Comparison of ENCODE assay signal across 11 cellular contexts in the genomic region with DNA sequence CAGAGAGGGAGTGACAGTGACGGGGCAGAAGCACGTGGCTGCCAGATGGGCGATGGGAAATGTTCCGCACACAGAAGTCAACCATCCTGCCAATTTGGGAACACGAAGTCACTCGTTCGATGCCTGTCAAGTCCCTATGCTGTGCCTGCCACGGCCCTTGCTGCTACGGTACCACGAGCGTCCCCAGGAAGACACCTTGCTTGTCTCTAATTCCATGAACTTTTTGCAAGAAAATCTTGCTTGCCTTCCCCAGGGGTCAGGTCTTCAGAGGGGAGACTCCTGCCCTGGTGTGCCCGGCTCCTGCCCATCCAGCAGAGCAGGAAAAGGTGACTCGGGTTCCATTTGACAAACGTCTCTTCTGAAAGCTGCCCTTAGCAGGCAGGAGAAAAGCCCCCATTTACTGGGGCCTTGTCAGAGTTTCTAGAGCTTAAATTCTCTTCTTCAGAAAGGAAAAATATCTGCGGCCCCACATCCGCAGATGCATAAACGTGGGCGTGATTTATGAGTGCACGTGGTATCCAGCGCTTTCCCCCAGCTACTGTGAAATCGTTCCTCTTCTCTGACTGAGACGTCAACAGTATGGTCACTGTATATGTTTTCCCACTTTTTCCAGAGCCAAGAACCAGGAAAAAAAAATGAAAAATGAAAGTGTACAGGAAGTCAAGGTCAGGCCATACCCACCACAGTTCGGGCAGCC. TPM values are rescaled to one million over a fixed set of nuclear protein-coding genes. Genes with fewer than 3 reads are reported as not detected.
A peak's percentile ranks its signal among the peaks of the same experiment; 100 is the strongest.
DNase-seq lines count a peak whose midpoint lies in the region; ATAC-seq, FAIRE-seq and TF ChIP-seq lines count a peak whose summit lies in the region.
"Had no signal": no experiment of that assay in that cellular context is flagged by ENCODE, and none has a peak within 500 bp of the region (broad histone marks: within the 10 kb centered on the region; RNA-seq: fewer than 3 reads in every experiment).

No MANE protein-coding gene starts in this region.

- H3K36me3 Mint-ChIP-seq in activated CD4-positive, alpha-beta T cell treated with anti-CD3 and anti-CD28 coated beads, Interleukin-2, amount 10 ng/mL, durations not matched to agents 7 days and 5 days (ENCODE audit: low read depth) = no peaks in the 10 kb centered on the region
- no peaks in the 10 kb centered on the region for H3K36me3 Mint-ChIP-seq in activated T-cell treated with anti-CD3 and anti-CD28 coated beads, Interleukin-2, amount 50 U/mL, for 4 hours (ENCODE audit: insufficient read depth)

- H3K4me3 Mint-ChIP-seq in activated CD4-positive, alpha-beta T cell treated with anti-CD3 and anti-CD28 coated beads, Interleukin-2, amount 10 ng/mL, durations not matched to agents 7 days and 5 days = no peak overlapping the region
- peak overlapping the region; percentile 53 for H3K4me3 Mint-ChIP-seq in activated T-cell treated with anti-CD3 and anti-CD28 coated beads, Interleukin-2, amount 50 U/mL, for 4 hours

- H2BK12ac ChIP-seq in mesenchymal stem cell (ENCODE audit: low read length in 2 of 2) = peak overlapping the region in 1 of 2 experiments; percentile 2

- no peak for FAIRE-seq in D721Med (lab: Jason Lieb, UNC)

- peaks cover 1% of the 10 kb centered on the region for H3K27me3 Mint-ChIP-seq in activated CD4-positive, alpha-beta T cell treated with anti-CD3 and anti-CD28 coated beads, Interleukin-2, amount 10 ng/mL, durations not matched to agents 7 days and 5 days
- H3K27me3 Mint-ChIP-seq in activated T-cell treated with anti-CD3 and anti-CD28 coated beads, Interleukin-2, amount 50 U/mL, for 4 hours (ENCODE audit: low read depth) = peaks cover 2% of the 10 kb centered on the region

- no peak overlapping the region for H3K27ac ChIP-seq in mesenchymal stem cell (ENCODE audit: low read length, poor library complexity, severe bottlenecking)
- peak overlapping the region; percentile 78 for H3K27ac ChIP-seq in thymus (ENCODE audit: low read depth)
- H3K27ac ChIP-seq in lower lobe of right lung = no peak overlapping the region
- H3K27ac ChIP-seq: colonic mucosa, WERI-Rb-1 had no signal

- no peak overlapping the region for H4K8ac ChIP-seq in mesenchymal stem cell (ENCODE audit: low read length)

- no peak overlapping the region for H3K23ac ChIP-seq in mesenchymal stem cell (ENCODE audit: low read length in 2 of 2)

- peaks cover 10% of the 10 kb centered on the region for H3K4me1 ChIP-seq in mesenchymal stem cell (ENCODE audit: control insufficient read depth, insufficient read depth, low read depth, low read length)
- H3K4me1 ChIP-seq in thymus (ENCODE audit: control insufficient read depth, insufficient read depth, low read length) = no peaks in the 10 kb centered on the region
- no peaks in the 10 kb centered on the region for H3K4me1 ChIP-seq in lower lobe of right lung
- H3K4me1 ChIP-seq: colonic mucosa had no signal

- no peak overlapping the region for H3K27ac Mint-ChIP-seq in activated CD4-positive, alpha-beta T cell treated with anti-CD3 and anti-CD28 coated beads, Interleukin-2, amount 10 ng/mL, durations not matched to agents 7 days and 5 days

- H3K9ac ChIP-seq in mesenchymal stem cell (ENCODE audit: low read length) = no peak overlapping the region

- H3K18ac ChIP-seq in mesenchymal stem cell (ENCODE audit: low read depth in 1 of 2, low read length in 2 of 2) = peak overlapping the region in 1 of 2 experiments; percentile 29

- ATAC-seq in activated T-cell treated with anti-CD3 and anti-CD28 coated beads, Interleukin-2, amount 50 U/mL, for 4 hours = peak; percentile 44 to 60
- no peak for ATAC-seq in lower lobe of right lung
- ATAC-seq: Panc1 had no signal

- H3K79me1 ChIP-seq in mesenchymal stem cell (replicated peaks; ENCODE audit: low read length, poor library complexity, severe bottlenecking) = no peaks in the 10 kb centered on the region

- H4K91ac ChIP-seq in mesenchymal stem cell (ENCODE audit: low read length) = no peak overlapping the region

- H3K4me1 Mint-ChIP-seq in activated CD4-positive, alpha-beta T cell treated with anti-CD3 and anti-CD28 coated beads, Interleukin-2, amount 10 ng/mL, durations not matched to agents 7 days and 5 days = peaks cover 14% of the 10 kb centered on the region
- peaks cover 28% of the 10 kb centered on the region for H3K4me1 Mint-ChIP-seq in activated T-cell treated with anti-CD3 and anti-CD28 coated beads, Interleukin-2, amount 50 U/mL, for 4 hours (ENCODE audit: low read depth)

- CTCF ChIA-PET in activated CD4-positive, alpha-beta T cell treated with anti-CD3 and anti-CD28 coated beads, Interleukin-2, amount 10 ng/mL, durations not matched to agents 7 days and 5 days (lab: Charles Lee) = interaction anchor here (0.6 to 1.8 kb wide), 4 partner anchors 12 to 20 kb away, joined by 3 to 5 read pairs (median 4); a partner anchor contains a TSS

- H3K9me3 ChIP-seq in mesenchymal stem cell (ENCODE audit: control insufficient read depth, low read length) = no peaks in the 10 kb centered on the region
- no peaks in the 10 kb centered on the region for H3K9me3 ChIP-seq in thymus (ENCODE audit: control insufficient read depth)
- H3K9me3 ChIP-seq in lower lobe of right lung = no peaks in the 10 kb centered on the region
- H3K9me3 ChIP-seq: colonic mucosa had no signal

- no peaks in the 10 kb centered on the region for H3K9me3 Mint-ChIP-seq in activated CD4-positive, alpha-beta T cell treated with anti-CD3 and anti-CD28 coated beads, Interleukin-2, amount 10 ng/mL, durations not matched to agents 7 days and 5 days
- no peaks in the 10 kb centered on the region for H3K9me3 Mint-ChIP-seq in activated T-cell treated with anti-CD3 and anti-CD28 coated beads, Interleukin-2, amount 50 U/mL, for 4 hours

- peak; percentile 53 for DNase-seq in activated CD4-positive, alpha-beta T cell treated with anti-CD3 and anti-CD28 coated beads for 48 hours
- DNase-seq in activated CD4-positive, alpha-beta T cell treated with anti-CD3 and anti-CD28 coated beads, Interleukin-2, amount 10 ng/mL, durations not matched to agents 7 days and 5 days = no peak
- peak; percentile 43 for DNase-seq in activated T-cell treated with anti-CD3 and anti-CD28 coated beads, Interleukin-2, amount 50 U/mL, for 4 hours
- DNase-seq in mesenchymal stem cell = peak; percentile 56
- no peak for DNase-seq in D721Med (ENCODE audit: insufficient read length, low spot score)
- no peak for DNase-seq in lower lobe of right lung
- no peak for DNase-seq in head of caudate nucleus
- DNase-seq: colonic mucosa, WERI-Rb-1 had no signal

- POLR2A ChIA-PET in activated CD4-positive, alpha-beta T cell treated with anti-CD3 and anti-CD28 coated beads, Interleukin-2, amount 10 ng/mL, durations not matched to agents 7 days and 5 days (lab: Charles Lee) = no interaction called here

- no peak for TF ChIP-seq CTCF in D721Med (IDR thresholded peaks at IDR 0.05; ENCODE audit: insufficient read depth, missing control alignments)
- TF ChIP-seq CTCF in lower lobe of right lung (IDR thresholded peaks at IDR 0.05) = no peak

- intact Hi-C loops in lower lobe of right lung (cut with DNase I) = no loop called here
- intact Hi-C loops in head of caudate nucleus (cut with DNase I) = no loop called here

- no peak overlapping the region for H2AK5ac ChIP-seq in mesenchymal stem cell (ENCODE audit: low read length, severe bottlenecking)

- no peak overlapping the region for H2BK5ac ChIP-seq in mesenchymal stem cell (ENCODE audit: low read depth, low read length, poor library complexity, severe bottlenecking)

- H3K14ac ChIP-seq in mesenchymal stem cell (ENCODE audit: low read length in 2 of 2) = peak overlapping the region in 1 of 2 experiments; percentile 49

- 83% methylated on average over 21 of the region's 23 CpGs for WGBS in mesenchymal stem cell
- 48% methylated on average over 23 of the region's 23 CpGs for WGBS in thymus

- no peak overlapping the region for H2BK120ac ChIP-seq in mesenchymal stem cell (ENCODE audit: low read depth, low read length)

- H2BK15ac ChIP-seq in mesenchymal stem cell (ENCODE audit: low read depth, poor library complexity, severe bottlenecking) = no peak overlapping the region

- H3K4me3 ChIP-seq in mesenchymal stem cell (ENCODE audit: insufficient read depth in 1 of 2, low read depth in 1 of 2, low read length in 2 of 2) (no peak overlapping the region), thymus (ENCODE audit: low read length) (no peak overlapping the region), lower lobe of right lung (no peak overlapping the region)
- H3K4me3 ChIP-seq: colonic mucosa had no signal

- no peak overlapping the region for H3K4ac ChIP-seq in mesenchymal stem cell (ENCODE audit: low read depth in 1 of 2, low read length in 2 of 2)

- H3K36me3 ChIP-seq in mesenchymal stem cell (ENCODE audit: control insufficient read depth in 1 of 2, insufficient read depth in 2 of 2, low read depth in 1 of 2, low read length in 2 of 2) (no peaks in the 10 kb centered on the region), thymus (ENCODE audit: control insufficient read depth, insufficient read depth) (no peaks in the 10 kb centered on the region), lower lobe of right lung (no peaks in the 10 kb centered on the region)
- H3K36me3 ChIP-seq: colonic mucosa, WERI-Rb-1 had no signal

- H2AFZ ChIP-seq in mesenchymal stem cell (ENCODE audit: low read depth, low read length) = no peak overlapping the region

- no peak overlapping the region for H3K4me2 ChIP-seq in mesenchymal stem cell (ENCODE audit: low read length, poor library complexity, severe bottlenecking)

- H3K27me3 ChIP-seq in mesenchymal stem cell (ENCODE audit: control insufficient read depth in 1 of 2, insufficient read depth in 1 of 2, low read length in 2 of 2) (peaks cover 0 to 3% of the 10 kb centered on the region in 2 experiments), thymus (ENCODE audit: control insufficient read depth, insufficient read depth) (no peaks in the 10 kb centered on the region), lower lobe of right lung (ENCODE audit: low read depth) (peaks cover 15% of the 10 kb centered on the region)
- H3K27me3 ChIP-seq: colonic mucosa had no signal

RNA-seq across cellular contexts. Expression of a gene that starts 16.8 kb away (rescaled TPM):
- total RNA-seq in activated CD4-positive, alpha-beta T cell treated with anti-CD3 and anti-CD28 coated beads, Interleukin-2, amount 10 ng/mL, durations not matched to agents 7 days and 5 days = 100 to 1,000 TPM; 163 to 173 TPM
- 10 to 100 TPM; 52.2 to 67.6 (median 55.4) TPM for total RNA-seq in activated T-cell treated with anti-CD3 and anti-CD28 coated beads, Interleukin-2, amount 50 U/mL, for 4 hours
- polyA plus RNA-seq in mesenchymal stem cell (2013, experiment 1 of 2) = 42.4 TPM
- polyA plus RNA-seq in mesenchymal stem cell (2013, experiment 2 of 2) = 40.7 TPM
- 97.9 TPM for polyA plus RNA-seq in thymus
- total RNA-seq in lower lobe of right lung = 67.8 TPM

RNA-seq across cellular contexts. Expression of a gene that starts 58.3 kb away (rescaled TPM):
- total RNA-seq in activated CD4-positive, alpha-beta T cell treated with anti-CD3 and anti-CD28 coated beads, Interleukin-2, amount 10 ng/mL, durations not matched to agents 7 days and 5 days = 10 to 100 TPM; 28.7 to 30.7 TPM
- total RNA-seq in activated T-cell treated with anti-CD3 and anti-CD28 coated beads, Interleukin-2, amount 50 U/mL, for 4 hours = 10 to 100 TPM; 11.5 to 17.2 (median 16.4) TPM
- polyA plus RNA-seq in mesenchymal stem cell (2013, experiment 1 of 2) = 27.4 TPM
- polyA plus RNA-seq in mesenchymal stem cell (2013, experiment 2 of 2) = 25.0 TPM
- 52.3 TPM for polyA plus RNA-seq in thymus
- total RNA-seq in lower lobe of right lung = 40.6 TPM

Comparison
In these comparisons a context has a peak if more than half of its experiments do, and no peak if none do; other contexts are left out.
1. DNase-seq: peak in activated CD4-positive, alpha-beta T cell treated with anti-CD3 and anti-CD28 coated beads for 48 hours (single experiment), activated T-cell treated with anti-CD3 and anti-CD28 coated beads, Interleukin-2, amount 50 U/mL, for 4 hours (single experiment) and mesenchymal stem cell (single experiment); none in activated CD4-positive, alpha-beta T cell treated with anti-CD3 and anti-CD28 coated beads, Interleukin-2, amount 10 ng/mL, durations not matched to agents 7 days and 5 days (single experiment), D721Med (single experiment), lower lobe of right lung (single experiment) and head of caudate nucleus (0 of 42).
2. ATAC-seq: peak in activated T-cell treated with anti-CD3 and anti-CD28 coated beads, Interleukin-2, amount 50 U/mL, for 4 hours (2 of 2); none in lower lobe of right lung (0 of 2).